In genomic region chr3:194584866-194585265, GRCh38 we compare ENCODE assay signal across 8 cellular contexts. TPM values are rescaled to one million over a fixed set of nuclear protein-coding genes. Genes with fewer than 3 reads are reported as not detected.
A peak's percentile ranks its signal among the peaks of the same experiment; 100 is the strongest.
DNase-seq lines count a peak whose midpoint lies in the region; ATAC-seq, FAIRE-seq and TF ChIP-seq lines count a peak whose summit lies in the region.

No MANE protein-coding gene starts in this region.

- FAIRE-seq in GM18507 (lab: Jason Lieb, UNC) (peak; percentile 24), pancreas (lab: Jason Lieb, UNC) (no peak)

- peaks cover 7% of the 10 kb centered on the region for H3K36me3 Mint-ChIP-seq in endodermal cell (ENCODE audit: low read depth)

- H3K36me3 ChIP-seq in endodermal cell (ENCODE audit: control insufficient read depth, insufficient read depth, low read length) = peaks cover 19% of the 10 kb centered on the region
- no peaks in the 10 kb centered on the region for H3K36me3 ChIP-seq in pancreas

- no peaks in the 10 kb centered on the region for H3K27me3 ChIP-seq in endodermal cell (ENCODE audit: control insufficient read depth, insufficient read depth, low read length, poor library complexity, severe bottlenecking)
- no peaks in the 10 kb centered on the region for H3K27me3 ChIP-seq in pancreas

- no peaks in the 10 kb centered on the region for H3K9me3 ChIP-seq in endodermal cell (ENCODE audit: control insufficient read depth, low read length)
- no peaks in the 10 kb centered on the region for H3K9me3 ChIP-seq in pancreas

- H3K27ac ChIP-seq in endodermal cell (ENCODE audit: low read depth, low read length) = no peak overlapping the region
- H3K27ac ChIP-seq in pancreas = no peak overlapping the region

- DNase-seq in GM18507 (ENCODE audit: extremely low spot score, insufficient read length, low read depth) = no peak
- peak; percentile 41 for DNase-seq in RPMI7951 (ENCODE audit: low read depth)
- no peak for DNase-seq in endodermal cell
- DNase-seq in pancreas = no peak
- DNase-seq in KG1 (lab: John Stamatoyannopoulos, UW) = no peak
- DNase-seq in kidney glomerular epithelial cell (lab: John Stamatoyannopoulos, UW) = no peak

- peak overlapping the region; percentile 97 for H3K4me3 ChIP-seq in endodermal cell (ENCODE audit: low read length)
- H3K4me3 ChIP-seq in pancreas = peak overlapping the region in 3 of 4 donors; percentile 54 to 88 (median 76)

- no peaks in the 10 kb centered on the region for H3K9me3 Mint-ChIP-seq in endodermal cell

- no peak for TF ChIP-seq CTCF in endodermal cell (conservative IDR thresholded peaks at IDR 0.05)
- no peak for TF ChIP-seq CTCF in pancreas (IDR thresholded peaks at IDR 0.05)

- intact Hi-C loops in pancreas (cut with DNase I) = loop anchor here in 1 of 3 donors (10.0 kb wide), 1 partner anchor 110 kb away; no protein-coding TSS in a partner anchor

- peak overlapping the region; percentile 91 for H3K9ac ChIP-seq in endodermal cell (ENCODE audit: extremely low read depth, low read length, poor library complexity, severe bottlenecking)

- H3K4me3 Mint-ChIP-seq in endodermal cell = peak overlapping the region; percentile 94

- H3K27me3 Mint-ChIP-seq in endodermal cell (ENCODE audit: insufficient read depth) = peaks cover 3% of the 10 kb centered on the region

- H3K4me1 Mint-ChIP-seq in endodermal cell = peaks cover 9% of the 10 kb centered on the region

- WGBS in endodermal cell (ENCODE audit: insufficient coverage in 1 of 2, insufficient read length in 1 of 2), 2 experiments = 88 to 92% methylated on average over 1 of the region's 1 CpG
- 99 to 100% methylated on average over 1 of the region's 1 CpG for WGBS in pancreas, 2 donors

- H3K4me1 ChIP-seq in endodermal cell (ENCODE audit: control insufficient read depth, insufficient read depth, low read length) (no peaks in the 10 kb centered on the region), pancreas (peaks cover 0 to 9% (median 5%) of the 10 kb centered on the region in 3 donors)

- ATAC-seq in pancreas = no peak
- no peak for ATAC-seq in HG02571 (IDR thresholded peaks at IDR 0.05; ENCODE audit: unreplicated experiment)
- no peak for ATAC-seq in HG03135 (IDR thresholded peaks at IDR 0.05; ENCODE audit: unreplicated experiment)

- no peak overlapping the region for H3K27ac Mint-ChIP-seq in endodermal cell

RNA-seq across cellular contexts. Expression of gene TMEM44, which starts 48.4 kb away (rescaled TPM):
- 13.8 and 19.0 TPM in 2 replicates for total RNA-seq in RPMI7951 (2014; rRNA removed; shearing (Covaris generic))
- 10 to 100 TPM; 31.0 to 34.4 TPM for total RNA-seq in endodermal cell
- polyA plus RNA-seq in endodermal cell (2013, experiment 1 of 2) = 18.4 TPM
- 22.1 TPM for polyA plus RNA-seq in endodermal cell (2013, experiment 2 of 2)
- 10 to 100 TPM in 1 of 6 donors, 1 to 10 TPM in 5; 1.7 to 11.4 (median 2.8) TPM for total RNA-seq in pancreas
- 10 to 100 TPM in 1 of 2 donors, 1 to 10 TPM in 1; 7.4 to 17.8 TPM for polyA plus RNA-seq in pancreas
